Comparison of ENCODE assay signal across 12 cellular contexts in the genomic region with DNA sequence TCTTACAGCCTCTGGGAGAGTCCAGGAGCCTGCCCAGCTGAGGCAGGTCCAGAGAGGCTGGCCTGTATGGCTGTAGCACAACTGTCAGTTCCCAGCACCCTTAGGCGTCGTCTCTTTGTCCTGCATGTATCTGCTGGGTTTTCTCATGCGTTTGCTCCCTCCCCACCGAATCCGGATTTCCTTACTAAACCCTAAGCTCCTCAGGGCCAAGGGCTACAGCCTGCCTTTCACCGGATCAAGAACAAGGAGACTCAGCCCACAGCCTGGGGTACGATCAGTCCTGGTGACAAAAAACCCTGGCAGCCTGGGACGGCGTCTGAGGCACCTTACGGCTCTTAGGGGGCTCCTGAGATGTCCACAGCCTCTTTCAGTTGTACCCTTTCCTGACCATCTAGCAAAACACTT. TPM values are rescaled to one million over a fixed set of nuclear protein-coding genes. Genes with fewer than 3 reads are reported as not detected.
A peak's percentile ranks its signal among the peaks of the same experiment; 100 is the strongest.
DNase-seq lines count a peak whose midpoint lies in the region; ATAC-seq and TF ChIP-seq lines count a peak whose summit lies in the region.
"Had no signal": no experiment of that assay in that cellular context is flagged by ENCODE, and none has a peak within 500 bp of the region (broad histone marks: within the 10 kb centered on the region; RNA-seq: fewer than 3 reads in every experiment).

No MANE protein-coding gene starts in this region.

- H3K36me3 ChIP-seq in left ventricle myocardium inferior (peaks cover 29% of the 10 kb centered on the region), esophagus squamous epithelium (peaks cover 0 to 95% (median 0%) of the 10 kb centered on the region in 3 donors), prostate gland (no peaks in the 10 kb centered on the region), uterus (no peaks in the 10 kb centered on the region)

- H3K4me1 ChIP-seq in left ventricle myocardium inferior (peaks cover 94% of the 10 kb centered on the region), esophagus squamous epithelium (peaks cover 31 to 94% (median 78%) of the 10 kb centered on the region in 3 donors), prostate gland (replicated peaks) (peaks cover 6% of the 10 kb centered on the region), uterus (peaks cover 18 to 57% of the 10 kb centered on the region in 2 donors)

- ATAC-seq in Right ventricle myocardium inferior (no peak), GM21367 (IDR thresholded peaks at IDR 0.05; ENCODE audit: unreplicated experiment) (no peak), GM21723 (IDR thresholded peaks at IDR 0.05; ENCODE audit: unreplicated experiment) (no peak)
- ATAC-seq: activated T-helper 17 cell treated with anti-CD3 and anti-CD28 coated beads, Interleukin-2, amount 50 U/mL, for 72 hours had no signal

- no peak for TF ChIP-seq POLR2A in esophagus squamous epithelium (IDR thresholded peaks at IDR 0.05)
- TF ChIP-seq POLR2A in prostate gland (IDR thresholded peaks at IDR 0.05): no peak
- TF ChIP-seq POLR2A in uterus (IDR thresholded peaks at IDR 0.05): no peak

- H3K27ac ChIP-seq in left ventricle myocardium inferior (replicated peaks) (peak overlapping the region; percentile 96), esophagus squamous epithelium (peak overlapping the region; percentile 38 to 93 (median 87)), prostate gland (peak overlapping the region; percentile 56 to 75), uterus (peak overlapping the region; percentile 94 to 99)
- H3K27ac ChIP-seq: VCaP had no signal

- DNase-seq in left ventricle myocardium inferior (no peak), Right ventricle myocardium inferior (ENCODE audit: missing footprints) (no peak), esophagus squamous epithelium (lab: John Stamatoyannopoulos, UW) (no peak), prostate gland (ENCODE audit: low spot score) (no peak), uterus (no peak), NCI-H69 (lab: John Stamatoyannopoulos, UW) (no peak)
- DNase-seq: H7, Karpas-422 had no signal

- H3K4me3 ChIP-seq in left ventricle myocardium inferior (no peak overlapping the region), esophagus squamous epithelium (no peak overlapping the region), prostate gland (no peak overlapping the region), uterus (no peak overlapping the region)

- no peak for TF ChIP-seq CTCF in left ventricle myocardium inferior (IDR thresholded peaks at IDR 0.05; ENCODE audit: borderline replicate concordance)
- no peak for TF ChIP-seq CTCF in esophagus squamous epithelium (IDR thresholded peaks at IDR 0.05)
- TF ChIP-seq CTCF in prostate gland (IDR thresholded peaks at IDR 0.05): no peak
- no peak for TF ChIP-seq CTCF in uterus (IDR thresholded peaks at IDR 0.05)

- intact Hi-C loops in left ventricle myocardium inferior (cut with micrococcal nuclease) (no loop called here), Right ventricle myocardium inferior (cut with DNase I) (no loop called here), esophagus squamous epithelium (cut with DNase I) (no loop called here), prostate gland (cut with DNase I) (no loop called here), uterus (cut with DNase I; ENCODE audit: low total_unique reads) (no loop called here)

- H3K27me3 ChIP-seq in left ventricle myocardium inferior (ENCODE audit: low read depth): peaks cover under 1% of the 10 kb centered on the region
- H3K27me3 ChIP-seq in esophagus squamous epithelium: no peaks in the 10 kb centered on the region
- H3K27me3 ChIP-seq in prostate gland (replicated peaks; ENCODE audit: insufficient read depth): no peaks in the 10 kb centered on the region
- no peaks in the 10 kb centered on the region for H3K27me3 ChIP-seq in uterus

- 66 to 90% methylated on average over 2 to 7 of the region's 10 CpGs for WGBS in esophagus squamous epithelium, 2 donors
- 43% methylated on average over 10 of the region's 10 CpGs for WGBS in prostate gland

- no peaks in the 10 kb centered on the region for H3K9me3 ChIP-seq in left ventricle myocardium inferior (replicated peaks)
- H3K9me3 ChIP-seq in esophagus squamous epithelium: no peaks in the 10 kb centered on the region
- no peaks in the 10 kb centered on the region for H3K9me3 ChIP-seq in prostate gland
- no peaks in the 10 kb centered on the region for H3K9me3 ChIP-seq in uterus

RNA-seq across cellular contexts. Expression of gene HIC1, which starts 12.1 kb away (rescaled TPM):
- total RNA-seq in left ventricle myocardium inferior (23.5 TPM), Right ventricle myocardium inferior (22.7 TPM), esophagus squamous epithelium (10 to 100 TPM in 1 of 4 donors, 1 to 10 TPM in 3; 2.1 to 14.1 (median 5.9) TPM), prostate gland (10 to 100 TPM; 20.5 to 33.1 TPM), uterus (10 to 100 TPM; 21.8 to 86.9 (median 54.2) TPM)

RNA-seq across cellular contexts. Expression of gene OVCA2, which starts 25.2 kb away (rescaled TPM):
- 16.6 TPM for total RNA-seq in left ventricle myocardium inferior
- total RNA-seq in Right ventricle myocardium inferior: 14.3 TPM
- total RNA-seq in esophagus squamous epithelium: 10 to 100 TPM; 42.3 to 70.5 (median 53.2) TPM
- 10 to 100 TPM; 52.2 to 57.5 TPM for total RNA-seq in prostate gland
- 10 to 100 TPM in 3 of 4 donors, 1 to 10 TPM in 1; 7.9 to 27.4 (median 19.8) TPM for total RNA-seq in uterus

RNA-seq across cellular contexts. Expression of gene DPH1, which starts 37.1 kb away (rescaled TPM):
- total RNA-seq in left ventricle myocardium inferior (29.1 TPM), Right ventricle myocardium inferior (24.1 TPM), esophagus squamous epithelium (10 to 100 TPM; 14.9 to 55.7 (median 22.7) TPM), prostate gland (10 to 100 TPM; 61.4 to 84.1 TPM), uterus (100 to 1,000 TPM in 1 of 4 donors, 10 to 100 TPM in 3; 26.8 to 121 (median 49.1) TPM)

RNA-seq across cellular contexts. Expression of gene RTN4RL1, which starts 41.9 kb away (rescaled TPM):
- total RNA-seq in left ventricle myocardium inferior (4.0 TPM), Right ventricle myocardium inferior (3.2 TPM), esophagus squamous epithelium (1 to 10 TPM; 1.1 to 4.0 (median 2.0) TPM), prostate gland (10 to 100 TPM in 1 of 2 donors, 1 to 10 TPM in 1; 8.3 to 21.5 TPM), uterus (1 to 10 TPM in 3 of 4 donors, not detected in 1; 1.4 to 4.9 (median 1.9) TPM)
